Comparison of ENCODE assay signal across 2 cellular contexts in genomic region chr1:42939216-42939615, GRCh38.
TF ChIP-seq lines count a peak whose summit lies in the region.

No MANE protein-coding gene starts in this region.

TF ChIP-seq in HCT116, 20 proteins besides CTCF, POLR2A, EP300 and RAD21:
- no peak for TF ChIP-seq ZBTB33 (IDR thresholded peaks at IDR 0.05; ENCODE audit: extremely low read depth, insufficient replicate concordance, low read length)
- no peak for TF ChIP-seq EZH2 (IDR thresholded peaks at IDR 0.05)
- no peak for TF ChIP-seq MAX (IDR thresholded peaks at IDR 0.05)
- TF ChIP-seq CEBPB (IDR thresholded peaks at IDR 0.05; ENCODE audit: low read depth) = no peak
- TF ChIP-seq SIN3A (IDR thresholded peaks at IDR 0.05; ENCODE audit: low read depth) = no peak
- no peak for TF ChIP-seq SP1 (IDR thresholded peaks at IDR 0.05; ENCODE audit: low read depth)
- no peak for TF ChIP-seq ZFX (IDR thresholded peaks at IDR 0.05)
- TF ChIP-seq FOSL1 (IDR thresholded peaks at IDR 0.05; ENCODE audit: low read depth) = no peak
- TF ChIP-seq POLR2AphosphoS5 (IDR thresholded peaks at IDR 0.05; ENCODE audit: low read depth, low read length) = no peak
- TF ChIP-seq ATF3 (IDR thresholded peaks at IDR 0.05) = no peak
- no peak for TF ChIP-seq SRF (IDR thresholded peaks at IDR 0.05; ENCODE audit: low read depth)
- no peak for TF ChIP-seq ELF1 (IDR thresholded peaks at IDR 0.05; ENCODE audit: borderline replicate concordance, low read depth)
- TF ChIP-seq ZNF274 (IDR thresholded peaks at IDR 0.05; ENCODE audit: low read depth, low read length) = no peak
- no peak for TF ChIP-seq TCF7L2 (IDR thresholded peaks at IDR 0.05; ENCODE audit: borderline replicate concordance, extremely low read depth, insufficient read depth, insufficient read length)
- TF ChIP-seq JUND (IDR thresholded peaks at IDR 0.05) = no peak
- TF ChIP-seq EGR1 (IDR thresholded peaks at IDR 0.05; ENCODE audit: low read depth) = no peak
- no peak for TF ChIP-seq CBX3 (IDR thresholded peaks at IDR 0.05; ENCODE audit: low read depth)
- TF ChIP-seq, protein P1, sequence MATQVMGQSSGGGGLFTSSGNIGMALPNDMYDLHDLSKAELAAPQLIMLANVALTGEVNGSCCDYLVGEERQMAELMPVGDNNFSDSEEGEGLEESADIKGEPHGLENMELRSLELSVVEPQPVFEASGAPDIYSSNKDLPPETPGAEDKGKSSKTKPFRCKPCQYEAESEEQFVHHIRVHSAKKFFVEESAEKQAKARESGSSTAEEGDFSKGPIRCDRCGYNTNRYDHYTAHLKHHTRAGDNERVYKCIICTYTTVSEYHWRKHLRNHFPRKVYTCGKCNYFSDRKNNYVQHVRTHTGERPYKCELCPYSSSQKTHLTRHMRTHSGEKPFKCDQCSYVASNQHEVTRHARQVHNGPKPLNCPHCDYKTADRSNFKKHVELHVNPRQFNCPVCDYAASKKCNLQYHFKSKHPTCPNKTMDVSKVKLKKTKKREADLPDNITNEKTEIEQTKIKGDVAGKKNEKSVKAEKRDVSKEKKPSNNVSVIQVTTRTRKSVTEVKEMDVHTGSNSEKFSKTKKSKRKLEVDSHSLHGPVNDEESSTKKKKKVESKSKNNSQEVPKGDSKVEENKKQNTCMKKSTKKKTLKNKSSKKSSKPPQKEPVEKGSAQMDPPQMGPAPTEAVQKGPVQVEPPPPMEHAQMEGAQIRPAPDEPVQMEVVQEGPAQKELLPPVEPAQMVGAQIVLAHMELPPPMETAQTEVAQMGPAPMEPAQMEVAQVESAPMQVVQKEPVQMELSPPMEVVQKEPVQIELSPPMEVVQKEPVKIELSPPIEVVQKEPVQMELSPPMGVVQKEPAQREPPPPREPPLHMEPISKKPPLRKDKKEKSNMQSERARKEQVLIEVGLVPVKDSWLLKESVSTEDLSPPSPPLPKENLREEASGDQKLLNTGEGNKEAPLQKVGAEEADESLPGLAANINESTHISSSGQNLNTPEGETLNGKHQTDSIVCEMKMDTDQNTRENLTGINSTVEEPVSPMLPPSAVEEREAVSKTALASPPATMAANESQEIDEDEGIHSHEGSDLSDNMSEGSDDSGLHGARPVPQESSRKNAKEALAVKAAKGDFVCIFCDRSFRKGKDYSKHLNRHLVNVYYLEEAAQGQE (IDR thresholded peaks at IDR 0.05; ENCODE audit: low read depth) = no peak
- TF ChIP-seq YY1 (IDR thresholded peaks at IDR 0.05; ENCODE audit: extremely low read depth, insufficient replicate concordance, low read depth, low read length) = no peak

TF ChIP-seq in GM12878, 131 proteins besides CTCF, POLR2A, EP300 and RAD21 (continued from another document):
- TF ChIP-seq, protein P1 (IDR thresholded peaks at IDR 0.05; ENCODE audit: low read depth, low read length) = no peak
- TF ChIP-seq E2F8 (IDR thresholded peaks at IDR 0.05; ENCODE audit: low read depth, partially characterized antibody) (no peak), IKZF2 (IDR thresholded peaks at IDR 0.05) (no peak), ETV6 (conservative IDR thresholded peaks at IDR 0.05 in 1 of 2, IDR thresholded peaks at IDR 0.05 in 1 of 2; ENCODE audit: borderline replicate concordance in 1 of 2, low read depth in 1 of 2) (no peak)
